Comparison of ENCODE assay signal across 8 cellular contexts in the genomic region with DNA sequence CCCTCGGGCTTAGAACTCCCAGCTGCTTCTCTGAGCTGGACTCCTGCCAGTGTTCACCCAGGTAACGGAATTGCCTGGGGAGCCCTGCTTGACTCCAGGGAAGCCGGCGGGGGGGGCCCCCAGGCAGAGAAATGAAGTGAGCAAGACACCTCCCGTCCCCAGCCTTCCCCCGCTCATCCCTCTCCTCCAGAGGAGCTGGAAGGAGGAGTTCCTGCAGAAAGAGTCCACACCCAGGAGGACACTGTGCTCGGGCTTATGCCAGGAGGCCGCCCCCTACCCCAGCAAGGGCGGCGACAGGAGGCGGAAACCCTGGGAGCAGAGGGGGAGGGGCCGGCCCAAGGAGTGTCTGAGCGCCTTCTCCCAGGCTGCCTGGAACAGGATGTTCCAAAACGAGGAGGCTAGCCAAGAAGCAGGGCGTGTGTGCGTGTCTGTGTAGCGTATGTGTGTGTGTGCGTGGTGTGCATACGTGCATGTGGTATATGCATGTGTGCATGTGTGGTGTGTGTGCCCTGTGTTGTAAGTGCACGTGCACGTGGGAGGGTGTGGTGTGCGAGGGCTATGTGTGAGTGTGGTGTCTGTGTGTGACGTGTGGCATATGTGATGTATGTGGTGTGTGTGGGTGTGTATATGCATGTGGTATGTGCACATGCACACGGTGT.
DNase-seq lines count a peak whose midpoint lies in the region; ATAC-seq and TF ChIP-seq lines count a peak whose summit lies in the region.

No MANE protein-coding gene starts in this region.

- peak; percentile 57 to 73 for ATAC-seq in gastrocnemius medialis
- no peak for ATAC-seq in GM18520 (IDR thresholded peaks at IDR 0.05; ENCODE audit: unreplicated experiment)
- ATAC-seq in GM19351 (IDR thresholded peaks at IDR 0.05; ENCODE audit: unreplicated experiment), result no peak

- H3K4me1 ChIP-seq in cardiac muscle cell (ENCODE audit: low read depth) (peaks cover 30% of the 10 kb centered on the region), gastrocnemius medialis (peaks cover 8 to 13% of the 10 kb centered on the region in 2 donors)

- no peak for TF ChIP-seq POLR2A in gastrocnemius medialis (IDR thresholded peaks at IDR 0.05)

- H3K27me3 ChIP-seq in cardiac muscle cell (no peaks in the 10 kb centered on the region), gastrocnemius medialis (no peaks in the 10 kb centered on the region)

- peaks cover 16% of the 10 kb centered on the region for H3K4me1 Mint-ChIP-seq in type B pancreatic cell (ENCODE audit: unreplicated experiment)

- DNase-seq in HCEC 1CT, result peak; percentile 77
- peak; percentile 76 for DNase-seq in SK-N-DZ (ENCODE audit: low spot score)
- DNase-seq in cardiac muscle cell (ENCODE audit: low read depth in 1 of 2, low spot score in 1 of 2), result peak; percentile 56 to 89
- peak; percentile 52 to 81 for DNase-seq in gastrocnemius medialis
- no peak for DNase-seq in type B pancreatic cell (ENCODE audit: extremely low spot score, unreplicated experiment)
- no peak for DNase-seq in SKM-1 (lab: John Stamatoyannopoulos, UW; ENCODE audit: unreplicated experiment)

- no peaks in the 10 kb centered on the region for H3K9me3 ChIP-seq in cardiac muscle cell (ENCODE audit: low read depth)
- no peaks in the 10 kb centered on the region for H3K9me3 ChIP-seq in gastrocnemius medialis

- H3K27ac ChIP-seq in cardiac muscle cell (no peak overlapping the region), gastrocnemius medialis (peak overlapping the region in 1 of 4 donors; percentile 26)

- H3K4me3 ChIP-seq in cardiac muscle cell, result no peak overlapping the region
- peak overlapping the region in 2 of 4 donors; percentile 6 to 15 for H3K4me3 ChIP-seq in gastrocnemius medialis

- H3K36me3 Mint-ChIP-seq in type B pancreatic cell, result no peaks in the 10 kb centered on the region

- no peak overlapping the region for H3K4me3 Mint-ChIP-seq in type B pancreatic cell

- H3K36me3 ChIP-seq in cardiac muscle cell (no peaks in the 10 kb centered on the region), gastrocnemius medialis (no peaks in the 10 kb centered on the region)

- H3K27me3 Mint-ChIP-seq in type B pancreatic cell, result peaks cover 12% of the 10 kb centered on the region

- TF ChIP-seq CTCF in cardiac muscle cell (IDR thresholded peaks at IDR 0.05; ENCODE audit: low read depth, low read length) (no peak), gastrocnemius medialis (IDR thresholded peaks at IDR 0.05 in 4 of 5, conservative IDR thresholded peaks at IDR 0.05 in 1 of 5) (no peak), type B pancreatic cell (conservative IDR thresholded peaks at IDR 0.05) (no peak)

- intact Hi-C loops in gastrocnemius medialis (cut with DNase I; ENCODE audit: low total_unique reads), result no loop called here

- H3K9me3 Mint-ChIP-seq in type B pancreatic cell, result no peaks in the 10 kb centered on the region

- no peak overlapping the region for H3K27ac Mint-ChIP-seq in type B pancreatic cell

- in situ Hi-C loops in gastrocnemius medialis (cut with MboI; ENCODE audit: low sequenced_read_pairs in 4 of 4), result no loop called here

Comparison
In these comparisons a context has a peak if more than half of its experiments do, and no peak if none do; other contexts are left out.
1. DNase-seq: peak in HCEC 1CT (single experiment), SK-N-DZ (single experiment), cardiac muscle cell (2 of 2) and gastrocnemius medialis (2 of 2); none in type B pancreatic cell (single experiment) and SKM-1 (single experiment).
2. ATAC-seq: peak in gastrocnemius medialis (2 of 2); none in GM18520 (single experiment) and GM19351 (single experiment).